Comparison of ENCODE assay signal across 8 cellular contexts in genomic region chr3:194520682-194521162, GRCh38. TPM values are rescaled to one million over a fixed set of nuclear protein-coding genes. Genes with fewer than 3 reads are reported as not detected.
DNase-seq lines count a peak whose midpoint lies in the region; ATAC-seq and TF ChIP-seq lines count a peak whose summit lies in the region.
"Not testable (repeated sequence)": the region's sequence is repeated elsewhere in the genome, so short reads cannot be mapped to it uniquely, and the experiment has no call there.

No MANE protein-coding gene starts in this region.

- not testable (repeated sequence) for TF ChIP-seq CTCF in GM13976 (IDR thresholded peaks at IDR 0.05; ENCODE audit: borderline replicate concordance, control extremely low read depth, extremely low read depth, insufficient read depth, missing control alignments); RWPE1 (conservative IDR thresholded peaks at IDR 0.05; ENCODE audit: low read depth)

- peak overlapping the region; percentile 54; the same call in 1 of the 2 replicates for H3K27ac ChIP-seq in RWPE1

- H3K4me3 Mint-ChIP-seq in activated CD4-positive, alpha-beta memory T cell treated with anti-CD3 and anti-CD28 coated beads, Interleukin-2, amount 10 ng/mL, durations not matched to agents 7 days and 5 days = not testable (repeated sequence)

- H3K27ac Mint-ChIP-seq in activated CD4-positive, alpha-beta memory T cell treated with anti-CD3 and anti-CD28 coated beads, Interleukin-2, amount 10 ng/mL, durations not matched to agents 7 days and 5 days = peak overlapping the region; percentile 24

- CTCF ChIA-PET in RWPE1 (lab: Yijun Ruan, JAX); activated CD4-positive, alpha-beta memory T cell treated with anti-CD3 and anti-CD28 coated beads, Interleukin-2, amount 10 ng/mL, durations not matched to agents 7 days and 5 days (lab: Charles Lee): not testable (repeated sequence)

- H3K27me3 Mint-ChIP-seq in activated CD4-positive, alpha-beta memory T cell treated with anti-CD3 and anti-CD28 coated beads, Interleukin-2, amount 10 ng/mL, durations not matched to agents 7 days and 5 days = not testable (repeated sequence)

- peak; percentile 77 for ATAC-seq in HG02852 (IDR thresholded peaks at IDR 0.05; ENCODE audit: unreplicated experiment)

- POLR2A ChIA-PET in RWPE1 (lab: Yijun Ruan, JAX; ENCODE audit: low non-redundant PET); activated CD4-positive, alpha-beta memory T cell treated with anti-CD3 and anti-CD28 coated beads, Interleukin-2, amount 10 ng/mL, durations not matched to agents 7 days and 5 days (lab: Charles Lee): not testable (repeated sequence)

- H3K36me3 Mint-ChIP-seq in activated CD4-positive, alpha-beta memory T cell treated with anti-CD3 and anti-CD28 coated beads, Interleukin-2, amount 10 ng/mL, durations not matched to agents 7 days and 5 days (ENCODE audit: low read depth) = peaks cover 27% of the 10 kb centered on the region

- in situ Hi-C loops in GM13976 (cut with MboI; ENCODE audit: low sequenced_read_pairs, unreplicated experiment) = not testable (repeated sequence)

- DNase-seq in GM13976 (ENCODE audit: low spot score) = peak; percentile 41
- not testable (repeated sequence) for DNase-seq in RWPE1 (ENCODE audit: low spot score)
- peak; percentile 60 for DNase-seq in activated CD4-positive, alpha-beta memory T cell treated with anti-CD3 and anti-CD28 coated beads, Interleukin-2, amount 10 ng/mL, durations not matched to agents 7 days and 5 days
- DNase-seq in activated naive CD4-positive, alpha-beta T cell treated with anti-CD3 and anti-CD28 coated beads, Interleukin-2, amount 50 U/mL, for 16 hours = peak; percentile 72
- peak; percentile 33 for DNase-seq in kidney glomerular epithelial cell (lab: John Stamatoyannopoulos, UW)
- DNase-seq in stimulated activated CD4-positive, alpha-beta T cell treated with anti-CD3 and anti-CD28 coated beads, Interleukin-15, amount 100 ng/mL, for 24 hours = peak; percentile 88
- peak; percentile 25 to 34 for DNase-seq in stimulated activated CD8-positive, alpha-beta memory T cell treated with anti-CD3 and anti-CD28 coated beads, Interleukin-7, amount 100 ng/mL, for 4 hours (ENCODE audit: low read depth in 2 of 2)

- peaks cover 14% of the 10 kb centered on the region for H3K9me3 Mint-ChIP-seq in activated CD4-positive, alpha-beta memory T cell treated with anti-CD3 and anti-CD28 coated beads, Interleukin-2, amount 10 ng/mL, durations not matched to agents 7 days and 5 days

- H3K4me1 Mint-ChIP-seq in activated CD4-positive, alpha-beta memory T cell treated with anti-CD3 and anti-CD28 coated beads, Interleukin-2, amount 10 ng/mL, durations not matched to agents 7 days and 5 days = peaks cover 29% of the 10 kb centered on the region

RNA-seq across cellular contexts. Expression of gene ATP13A3, which starts 33.9 kb away (rescaled TPM):
- total RNA-seq in activated CD4-positive, alpha-beta memory T cell treated with anti-CD3 and anti-CD28 coated beads, Interleukin-2, amount 10 ng/mL, durations not matched to agents 7 days and 5 days = 10 to 100 TPM; 76.8 to 77.8 TPM
